ENCODE assay signal across 9 cellular contexts in the genomic region with DNA sequence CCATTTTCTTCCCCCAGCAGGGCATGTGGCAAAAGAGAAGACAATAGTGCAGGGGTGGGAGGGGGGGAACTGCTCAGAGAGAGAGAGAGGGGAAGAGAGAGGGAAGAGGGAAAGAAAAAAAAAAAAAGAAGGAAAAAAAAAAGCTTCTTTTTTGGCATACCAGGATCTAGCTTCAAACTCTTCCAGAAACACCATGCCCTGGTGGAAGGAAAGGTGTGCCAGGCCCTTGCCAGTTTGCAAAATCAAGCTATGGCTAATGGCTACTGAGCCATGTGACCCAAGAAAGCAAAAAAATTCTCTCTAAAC. TPM values are rescaled to one million over a fixed set of nuclear protein-coding genes. Genes with fewer than 3 reads are reported as not detected.
DNase-seq lines count a peak whose midpoint lies in the region; ATAC-seq and TF ChIP-seq lines count a peak whose summit lies in the region.
"Had no signal": no experiment of that assay in that cellular context is flagged by ENCODE, and none has a peak within 500 bp of the region (broad histone marks: within the 10 kb centered on the region; RNA-seq: fewer than 3 reads in every experiment).

No MANE protein-coding gene starts in this region.

- TF ChIP-seq CTCF in AG04450 (IDR thresholded peaks at IDR 0.05; ENCODE audit: low read depth, low read length) (no peak), choroid plexus epithelial cell (conservative IDR thresholded peaks at IDR 0.05; ENCODE audit: low read depth, low read length) (no peak)

- peak overlapping the region; percentile 99 for H3K27ac ChIP-seq in AG04450 (ENCODE audit: low read depth, low read length)
- peak overlapping the region; percentile 80 for H3K27ac ChIP-seq in KOPT-K1 (ENCODE audit: low read depth, low read length, poor library complexity, severe bottlenecking)

- CTCF ChIA-PET in AG04450 (lab: Charles Lee), result interaction anchor here (0.6 to 10.7 kb wide), 6 partner anchors 28 to 265 kb away, joined by 3 to 68 read pairs (median 5); no protein-coding TSS in a partner anchor

- peaks cover 26% of the 10 kb centered on the region; the same call in 1 of the 2 replicates for H3K36me3 ChIP-seq in KOPT-K1 (ENCODE audit: insufficient read depth, low read length)

- H3K36me3 Mint-ChIP-seq in naive thymus-derived CD8-positive, alpha-beta T cell, result peaks cover 0 to 8% (median 1%) of the 10 kb centered on the region in 3 donors

- H3K9me3 Mint-ChIP-seq in naive thymus-derived CD8-positive, alpha-beta T cell, result no peaks in the 10 kb centered on the region
- H3K9me3 Mint-ChIP-seq: IgD-negative memory B cell had no signal

- H3K9me3 ChIP-seq in AG04450 (ENCODE audit: control insufficient read depth, insufficient read depth, low read length) (no peaks in the 10 kb centered on the region; the same call in 1 of the 2 replicates), KOPT-K1 (ENCODE audit: insufficient read depth, low read length, poor library complexity, severe bottlenecking) (no peaks in the 10 kb centered on the region)

- DNase-seq in AG04450 (ENCODE audit: low read depth, low spot score) (no peak), choroid plexus epithelial cell (ENCODE audit: low read depth) (no peak), dedifferentiated amniotic fluid mesenchymal stem cell (ENCODE audit: extremely low spot score) (no peak), DMS79 treated with DMSO at 0.1 percent for 48 hours (lab: John Stamatoyannopoulos, UW) (no peak), GF-D8 (lab: John Stamatoyannopoulos, UW) (no peak)
- no peak for DNase-seq in naive thymus-derived CD8-positive, alpha-beta T cell

- no peaks in the 10 kb centered on the region for H3K27me3 ChIP-seq in AG04450 (ENCODE audit: control insufficient read depth, insufficient read depth, low read length)

- H3K4me3 Mint-ChIP-seq in naive thymus-derived CD8-positive, alpha-beta T cell, result peak overlapping the region in 7 of 10 donors; percentile 85 to 97 (median 92)

- peaks cover 0 to 53% (median 45%) of the 10 kb centered on the region in 4 donors for H3K4me1 Mint-ChIP-seq in naive thymus-derived CD8-positive, alpha-beta T cell

- no peaks in the 10 kb centered on the region for H3K27me3 Mint-ChIP-seq in naive thymus-derived CD8-positive, alpha-beta T cell
- H3K27me3 Mint-ChIP-seq: IgD-negative memory B cell had no signal

- peak overlapping the region in 8 of 10 donors; percentile 98 to 100 (median 99) for H3K27ac Mint-ChIP-seq in naive thymus-derived CD8-positive, alpha-beta T cell

- POLR2A ChIA-PET in AG04450 (lab: Yijun Ruan, JAX), result interaction anchor here (0.6 to 2.7 kb wide), 4 partner anchors 35 to 212 kb away, joined by 3 to 14 read pairs (median 5); no protein-coding TSS in a partner anchor
- POLR2A ChIA-PET in naive thymus-derived CD8-positive, alpha-beta T cell (lab: Charles Lee), result interaction anchor here (0.8 to 5.3 kb wide), 13 partner anchors 9 to 147 kb away, joined by 3 to 44 read pairs (median 4); a partner anchor contains a TSS

- H3K4me3 ChIP-seq in AG04450 (ENCODE audit: low read depth, low read length), result peak overlapping the region; percentile 52
- peak overlapping the region; percentile 55 for H3K4me3 ChIP-seq in choroid plexus epithelial cell (ENCODE audit: low read depth, low read length)

- ATAC-seq in naive thymus-derived CD8-positive, alpha-beta T cell, result peak in 1 of 2 donors; percentile 5
- ATAC-seq in esophagus mucosa, result no peak

RNA-seq across cellular contexts. Expression of a gene that starts 0.3 kb away (rescaled TPM):
- 20.3 and 23.1 TPM in 2 replicates for polyA plus RNA-seq in AG04450 (2011; rRNA removed)
- 30.3 and 30.6 TPM in 2 replicates for polyA minus RNA-seq in AG04450 (2011; rRNA and poly(A)+ RNA removed)
- 10 to 100 TPM; 61.8 to 67.8 TPM for total RNA-seq in naive thymus-derived CD8-positive, alpha-beta T cell
- polyA plus RNA-seq in naive thymus-derived CD8-positive, alpha-beta T cell, result 10 to 100 TPM in 2 of 3 donors, 1 to 10 TPM in 1; 8.9 to 20.4 (median 13.5) TPM
- 27.4 TPM for total RNA-seq in esophagus mucosa
